ENCODE assay signal across 9 cellular contexts in genomic region chr6:83708970-83709747, GRCh38. TPM values are rescaled to one million over a fixed set of nuclear protein-coding genes. Genes with fewer than 3 reads are reported as not detected.
DNase-seq lines count a peak whose midpoint lies in the region; ATAC-seq and TF ChIP-seq lines count a peak whose summit lies in the region.
"Had no signal": no experiment of that assay in that cellular context is flagged by ENCODE, and none has a peak within 500 bp of the region (broad histone marks: within the 10 kb centered on the region; RNA-seq: fewer than 3 reads in every experiment).

Gene SNAP91, minus strand, starts transcription at chr6:83709101. Its CDS starts 1,174 bp downstream, at chr6:83707927.

- DNase-seq in SJSA1 (ENCODE audit: low read depth in 1 of 2, low spot score in 2 of 2): no peak
- DNase-seq in fibroblast of lung (ENCODE audit: low read depth in 2 of 2): peak in 1 of 2 donors; percentile 9
- peak; percentile 80 for DNase-seq in neuronal stem cell (ENCODE audit: low spot score)
- DNase-seq in immature natural killer cell: no peak

- no peak within 1 kb of the TSS for H2AK5ac ChIP-seq in neuronal stem cell (ENCODE audit: low read depth, low read length)

- H2AFZ ChIP-seq in fibroblast of lung (ENCODE audit: low read length): no peak within 1 kb of the TSS
- H2AFZ ChIP-seq in neuronal stem cell (ENCODE audit: low read length): peak within 1 kb of the TSS; percentile 99

- peaks cover 5 to 21% (median 14%) of the 10 kb centered on the region in 6 donors for H3K9me3 Mint-ChIP-seq in immature natural killer cell

- peaks cover 8 to 17% (median 16%) of the 10 kb centered on the region in 3 donors for H3K27me3 Mint-ChIP-seq in immature natural killer cell (ENCODE audit: low read depth in 3 of 3)

- peaks cover 0 to 9% (median 0%) of the 10 kb centered on the region in 3 donors for H3K36me3 Mint-ChIP-seq in immature natural killer cell

- peak within 1 kb of the TSS; percentile 91 for H3K23ac ChIP-seq in neuronal stem cell (ENCODE audit: low read depth, low read length, poor library complexity)

- no peaks in the 10 kb centered on the region for H3K4me1 ChIP-seq in BLaER1
- peaks cover 13% of the 10 kb centered on the region for H3K4me1 ChIP-seq in SJSA1 (replicated peaks)
- H3K4me1 ChIP-seq in fibroblast of lung (ENCODE audit: control insufficient read depth, extremely low read depth, insufficient read depth, low read length): no peaks in the 10 kb centered on the region
- peaks cover 0 to 6% of the 10 kb centered on the region in 2 donors for H3K4me1 ChIP-seq in neuronal stem cell (ENCODE audit: control insufficient read depth in 2 of 2, insufficient read depth in 1 of 2, low read depth in 1 of 2, low read length in 2 of 2)

- H3K4me3 Mint-ChIP-seq in immature natural killer cell: peak within 1 kb of the TSS in 1 of 5 donors; percentile 35

- H3K27me3 ChIP-seq in BLaER1 (peaks cover 29% of the 10 kb centered on the region), SJSA1 (replicated peaks) (peaks cover 50% of the 10 kb centered on the region), fibroblast of lung (ENCODE audit: control insufficient read depth, insufficient read depth, low read length) (peaks cover 19% of the 10 kb centered on the region), neuronal stem cell (ENCODE audit: control insufficient read depth in 3 of 3, insufficient read depth in 3 of 3, low read depth in 1 of 3, low read length in 3 of 3) (peaks cover 0 to 58% (median 16%) of the 10 kb centered on the region in 3 experiments)

- H3K27ac ChIP-seq in BLaER1 (no peak within 1 kb of the TSS), SJSA1 (no peak within 1 kb of the TSS), fibroblast of lung (ENCODE audit: insufficient read depth, low read length) (no peak within 1 kb of the TSS), neuronal stem cell (replicated peaks; ENCODE audit: low read length) (no peak within 1 kb of the TSS)
- H3K27ac ChIP-seq: epithelial cell of prostate had no signal

- ATAC-seq in HG02943 (IDR thresholded peaks at IDR 0.05; ENCODE audit: low read depth, unreplicated experiment) (peak; percentile 56), HG02588 (IDR thresholded peaks at IDR 0.05; ENCODE audit: unreplicated experiment) (no peak), HG03571 (IDR thresholded peaks at IDR 0.05; ENCODE audit: unreplicated experiment) (no peak)

- H3K79me1 ChIP-seq in neuronal stem cell (ENCODE audit: low read depth, low read length): no peaks in the 10 kb centered on the region

- H3K4me2 ChIP-seq in BLaER1 (peak within 1 kb of the TSS; percentile 86), fibroblast of lung (ENCODE audit: extremely low read depth, insufficient read depth, low read length) (peak within 1 kb of the TSS; percentile 59), neuronal stem cell (ENCODE audit: insufficient read depth, low read length, poor library complexity, severe bottlenecking) (peak within 1 kb of the TSS; percentile 85)

- H4K20me1 ChIP-seq in BLaER1 (no peaks in the 10 kb centered on the region), fibroblast of lung (ENCODE audit: control insufficient read depth, extremely low read depth, insufficient read depth, low read length) (no peaks in the 10 kb centered on the region)

- no peak within 1 kb of the TSS for H2BK12ac ChIP-seq in neuronal stem cell (ENCODE audit: low read length)

- H3K4ac ChIP-seq in neuronal stem cell (ENCODE audit: low read length): no peak within 1 kb of the TSS

- no peak for TF ChIP-seq CTCF in fibroblast of lung (conservative IDR thresholded peaks at IDR 0.05 in 1 of 2, IDR thresholded peaks at IDR 0.05 in 1 of 2; ENCODE audit: low read depth in 1 of 2, low read length in 2 of 2)

- H4K91ac ChIP-seq in neuronal stem cell (ENCODE audit: low read depth, low read length, poor library complexity): no peak within 1 kb of the TSS

- H3K27ac Mint-ChIP-seq in immature natural killer cell: no peak within 1 kb of the TSS

- H3K9ac ChIP-seq in BLaER1 (no peak within 1 kb of the TSS), fibroblast of lung (ENCODE audit: insufficient read depth, low read length) (no peak within 1 kb of the TSS), neuronal stem cell (ENCODE audit: low read depth, low read length, poor library complexity) (peak within 1 kb of the TSS; percentile 81)

- no peak within 1 kb of the TSS for H4K8ac ChIP-seq in neuronal stem cell (ENCODE audit: low read depth, low read length)

- H3K36me3 ChIP-seq in BLaER1: no peaks in the 10 kb centered on the region
- no peaks in the 10 kb centered on the region for H3K36me3 ChIP-seq in SJSA1
- H3K36me3 ChIP-seq in fibroblast of lung (ENCODE audit: control insufficient read depth, insufficient read depth, low read length): no peaks in the 10 kb centered on the region
- H3K36me3 ChIP-seq in neuronal stem cell (replicated peaks in 1 of 2; ENCODE audit: control insufficient read depth in 2 of 2, insufficient read depth in 2 of 2, low read length in 2 of 2): no peaks in the 10 kb centered on the region

- no peaks in the 10 kb centered on the region for H3K4me1 Mint-ChIP-seq in immature natural killer cell

- H3K4me3 ChIP-seq in BLaER1 (peak within 1 kb of the TSS; percentile 72), SJSA1 (peak within 1 kb of the TSS; percentile 31), fibroblast of lung (replicated peaks in 1 of 4; ENCODE audit: control extremely low read depth in 1 of 4, insufficient read depth in 1 of 4, low read depth in 3 of 4, low read length in 4 of 4) (peak within 1 kb of the TSS in 2 of 4 experiments; percentile 43 to 44), neuronal stem cell (ENCODE audit: low read length in 2 of 2) (peak within 1 kb of the TSS; percentile 51 to 93)

- peak within 1 kb of the TSS; percentile 91 for H3K18ac ChIP-seq in neuronal stem cell (ENCODE audit: low read length)

- peak within 1 kb of the TSS; percentile 89 for H3K14ac ChIP-seq in neuronal stem cell (ENCODE audit: low read length)

- no peaks in the 10 kb centered on the region for H3K79me2 ChIP-seq in fibroblast of lung (ENCODE audit: control insufficient read depth, insufficient read depth, low read length)

- no peak within 1 kb of the TSS for H2BK5ac ChIP-seq in neuronal stem cell (ENCODE audit: low read length)

- WGBS in neuronal stem cell (ENCODE audit: extremely low coverage in 2 of 2, insufficient read length in 2 of 2, insufficient replicate concordance in 1 of 2), 2 donors: no CpG with 5 or more reads among the region's 83 CpGs

- H2BK120ac ChIP-seq in neuronal stem cell (ENCODE audit: low read depth, low read length): no peak within 1 kb of the TSS

- H3K9me3 ChIP-seq in BLaER1: no peaks in the 10 kb centered on the region; the same call in 1 of the 2 replicates
- H3K9me3 ChIP-seq in SJSA1 (replicated peaks): no peaks in the 10 kb centered on the region; the same call in 1 of the 2 replicates
- no peaks in the 10 kb centered on the region for H3K9me3 ChIP-seq in fibroblast of lung (ENCODE audit: control insufficient read depth, insufficient read depth, low read depth, low read length)
- no peaks in the 10 kb centered on the region for H3K9me3 ChIP-seq in neuronal stem cell (replicated peaks in 1 of 2; ENCODE audit: control insufficient read depth in 2 of 2, insufficient read depth in 1 of 2, low read depth in 1 of 2, low read length in 2 of 2)

- no peak within 1 kb of the TSS for H2BK15ac ChIP-seq in neuronal stem cell (ENCODE audit: low read length)

RNA-seq across cellular contexts. Expression of gene SNAP91, which starts in this region (rescaled TPM):
- total RNA-seq in SJSA1 (2014; rRNA removed; shearing (Covaris generic)): not detected in 2 replicates
- under 0.01 and 0.17 TPM in 2 replicates for total RNA-seq in fibroblast of lung
- polyA plus RNA-seq in fibroblast of lung: 0.02 TPM in 2 replicates
- polyA plus RNA-seq in fibroblast of lung (2012): not detected in 2 replicates
- polyA minus RNA-seq in fibroblast of lung (ENCODE audit: low replicate concordance): not detected in 2 replicates
- polyA plus RNA-seq in neuronal stem cell (2013, experiment 1 of 2): 6.6 TPM
- polyA plus RNA-seq in neuronal stem cell (2013, experiment 2 of 2): 7.5 TPM
- not detected for polyA plus RNA-seq in immature natural killer cell
